ENCODE assay signal across 11 cellular contexts in the genomic region with DNA sequence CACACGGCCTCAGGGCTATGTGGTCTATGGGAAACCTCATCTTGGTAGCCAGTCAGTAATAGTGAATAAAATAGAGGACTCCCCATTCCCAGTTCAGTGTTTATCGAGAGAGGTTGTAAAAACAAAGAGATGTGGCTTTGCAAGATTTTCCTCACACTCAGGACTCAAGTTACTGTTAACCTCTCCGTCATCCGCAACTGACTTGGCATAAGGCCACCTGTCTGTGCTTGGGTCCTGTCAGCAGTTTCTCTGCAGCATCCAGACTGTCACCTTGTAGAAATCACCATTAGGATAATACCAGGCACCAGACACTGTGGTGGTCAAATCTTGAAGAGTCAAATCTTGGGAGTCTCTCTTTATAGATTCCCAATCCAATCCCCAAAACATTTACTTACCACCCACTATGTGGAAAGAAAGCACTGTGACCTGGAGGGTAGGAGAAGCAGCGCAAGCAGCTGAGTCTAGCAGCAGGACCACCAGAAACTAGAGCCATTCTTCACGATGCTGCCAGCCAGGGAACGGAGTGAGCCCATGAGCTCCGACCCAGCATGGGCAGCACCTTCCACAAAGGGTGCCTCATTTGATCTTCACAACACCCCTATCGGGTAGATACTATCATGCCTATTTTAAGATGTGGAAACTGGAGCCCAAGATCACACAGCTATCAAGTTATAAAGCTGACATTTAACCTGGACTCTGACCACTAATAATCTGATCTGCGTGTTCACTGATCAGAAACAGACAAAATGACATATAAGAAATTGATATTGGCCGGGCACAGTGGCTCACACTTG. TPM values are rescaled to one million over a fixed set of nuclear protein-coding genes. Genes with fewer than 3 reads are reported as not detected.
DNase-seq lines count a peak whose midpoint lies in the region; ATAC-seq and TF ChIP-seq lines count a peak whose summit lies in the region.
"Had no signal": no experiment of that assay in that cellular context is flagged by ENCODE, and none has a peak within 500 bp of the region (broad histone marks: within the 10 kb centered on the region; RNA-seq: fewer than 3 reads in every experiment).

No MANE protein-coding gene starts in this region.

- POLR2A ChIA-PET in WTC11 (lab: Charles Lee), result no interaction called here

- no peak for TF ChIP-seq POLR2A in heart left ventricle (IDR thresholded peaks at IDR 0.05)

- H3K36me3 ChIP-seq in heart left ventricle (peaks cover 0 to 16% (median 11%) of the 10 kb centered on the region in 9 donors), skeletal muscle tissue (ENCODE audit: control insufficient read depth in 3 of 3, insufficient read depth in 3 of 3, low read length in 3 of 3) (peaks cover 0 to 13% (median 6%) of the 10 kb centered on the region in 3 donors)

- WGBS in heart left ventricle, 4 donors, result 35 to 46% (median 37%) methylated on average over 11 of the region's 11 CpGs

- TF ChIP-seq CTCF in heart left ventricle (IDR thresholded peaks at IDR 0.05) (no peak), WTC11 (IDR thresholded peaks at IDR 0.05) (no peak)

- DNase-seq in heart left ventricle, result no peak
- DNase-seq in cardiac septum (ENCODE audit: low spot score), result no peak
- no peak for DNase-seq in WTC11 (ENCODE audit: low spot score)
- DNase-seq in activated naive CD4-positive, alpha-beta T cell treated with anti-CD3 and anti-CD28 coated beads for 36 hours, result no peak
- no peak for DNase-seq in NCI-H345 (lab: John Stamatoyannopoulos, UW)
- DNase-seq: NCI-H2227 treated with DMSO at 0.1 percent for 48 hours had no signal

- peaks cover 4% of the 10 kb centered on the region; the same call in 1 of the 2 replicates for H3K4me1 Mint-ChIP-seq in WTC11
- peaks cover 36% of the 10 kb centered on the region for H3K4me1 Mint-ChIP-seq in activated naive CD4-positive, alpha-beta T cell treated with anti-CD3 and anti-CD28 coated beads for 36 hours (ENCODE audit: low read depth)

- H3K4me3 Mint-ChIP-seq in WTC11, result no peak overlapping the region
- no peak overlapping the region for H3K4me3 Mint-ChIP-seq in activated naive CD4-positive, alpha-beta T cell treated with anti-CD3 and anti-CD28 coated beads for 36 hours
- H3K4me3 Mint-ChIP-seq: B cell had no signal

- peak overlapping the region in 2 of 3 donors; percentile 52 to 80 for H3K9ac ChIP-seq in skeletal muscle tissue (ENCODE audit: low read depth in 1 of 3, low read length in 3 of 3)

- H3K36me3 Mint-ChIP-seq in WTC11, result 0 out of 2 replicates have a peak, but pooled peaks cover 4% of the 10 kb centered on the region
- peaks cover 2% of the 10 kb centered on the region for H3K36me3 Mint-ChIP-seq in activated naive CD4-positive, alpha-beta T cell treated with anti-CD3 and anti-CD28 coated beads for 36 hours (ENCODE audit: low read depth)

- H3K27ac ChIP-seq in heart left ventricle (no peak overlapping the region), skeletal muscle tissue (ENCODE audit: low read depth, low read length) (no peak overlapping the region)

- H3K27me3 Mint-ChIP-seq in WTC11 (ENCODE audit: low read depth), result peaks cover 11% of the 10 kb centered on the region
- H3K27me3 Mint-ChIP-seq in activated naive CD4-positive, alpha-beta T cell treated with anti-CD3 and anti-CD28 coated beads for 36 hours (ENCODE audit: low read depth), result peaks cover 16% of the 10 kb centered on the region

- H3K27me3 ChIP-seq in heart left ventricle (peaks cover 0 to 34% (median 14%) of the 10 kb centered on the region in 9 donors), skeletal muscle tissue (ENCODE audit: control insufficient read depth in 3 of 3, insufficient read depth in 3 of 3, low read length in 3 of 3) (peaks cover 7 to 23% (median 11%) of the 10 kb centered on the region in 3 donors)

- H3K4me1 ChIP-seq in heart left ventricle (peaks cover 0 to 3% (median 0%) of the 10 kb centered on the region in 12 donors), skeletal muscle tissue (ENCODE audit: control insufficient read depth in 3 of 3, insufficient read depth in 3 of 3, low read length in 3 of 3) (peaks cover 8 to 12% (median 11%) of the 10 kb centered on the region in 3 donors)

- intact Hi-C loops in heart left ventricle (cut with DNase I) (loop anchor here in 1 of 10 donors (10.0 kb wide), 1 partner anchor 178 kb away; no protein-coding TSS in a partner anchor), cardiac septum (cut with DNase I) (no loop called here)
- intact Hi-C loops in activated naive CD4-positive, alpha-beta T cell treated with anti-CD3 and anti-CD28 coated beads for 36 hours (cut with micrococcal nuclease), result loop anchor here (10.0 kb wide), 2 partner anchors 242 to 922 kb away; a partner anchor contains a TSS

- H3K27ac Mint-ChIP-seq in WTC11, result no peak overlapping the region
- no peak overlapping the region for H3K27ac Mint-ChIP-seq in activated naive CD4-positive, alpha-beta T cell treated with anti-CD3 and anti-CD28 coated beads for 36 hours
- H3K27ac Mint-ChIP-seq: B cell had no signal

- peak in 3 of 4 donors; percentile 16 to 27 (median 24) for ATAC-seq in heart left ventricle
- peak; percentile 1 for ATAC-seq in HG03064 (IDR thresholded peaks at IDR 0.05; ENCODE audit: low read depth, unreplicated experiment)
- ATAC-seq in WTC11, result peak; percentile 13; the same call in 1 of the 2 replicates
- ATAC-seq in HG03457 (IDR thresholded peaks at IDR 0.05; ENCODE audit: unreplicated experiment), result no peak

- CTCF ChIA-PET in WTC11 (lab: Charles Lee), result interaction anchor here (1.0 to 1.4 kb wide), 5 partner anchors 24 to 332 kb away, joined by 3 to 4 read pairs (median 3); no protein-coding TSS in a partner anchor
- CTCF ChIA-PET in activated naive CD4-positive, alpha-beta T cell treated with anti-CD3 and anti-CD28 coated beads for 36 hours (lab: Charles Lee), result interaction anchor here (0.8 to 1.5 kb wide), 6 partner anchors 10 to 174 kb away, joined by 3 to 7 read pairs (median 4); no protein-coding TSS in a partner anchor

- H3K4me3 ChIP-seq in heart left ventricle, result no peak overlapping the region
- H3K4me3 ChIP-seq in skeletal muscle tissue (ENCODE audit: low read length in 3 of 3), result peak overlapping the region; percentile 46 to 73 (median 59)

- H3K9me3 ChIP-seq in heart left ventricle (no peaks in the 10 kb centered on the region), skeletal muscle tissue (ENCODE audit: control insufficient read depth in 3 of 3, low read length in 3 of 3) (no peaks in the 10 kb centered on the region)

- H3K9me3 Mint-ChIP-seq in WTC11, result no peaks in the 10 kb centered on the region
- H3K9me3 Mint-ChIP-seq in activated naive CD4-positive, alpha-beta T cell treated with anti-CD3 and anti-CD28 coated beads for 36 hours, result no peaks in the 10 kb centered on the region

TF ChIP-seq in WTC11, 78 proteins besides CTCF, POLR2A, EP300 and RAD21 (continues in another document):
- no peak for TF ChIP-seq FOXP1 (CRISPR knock-in tag; IDR thresholded peaks at IDR 0.05; ENCODE audit: borderline replicate concordance)
- no peak for TF ChIP-seq ATF1 (CRISPR knock-in tag; IDR thresholded peaks at IDR 0.05)
- TF ChIP-seq JUN (CRISPR knock-in tag; IDR thresholded peaks at IDR 0.05), result no peak
- no peak for TF ChIP-seq ZNF671 (CRISPR knock-in tag; IDR thresholded peaks at IDR 0.05)
- TF ChIP-seq, protein P1, sequence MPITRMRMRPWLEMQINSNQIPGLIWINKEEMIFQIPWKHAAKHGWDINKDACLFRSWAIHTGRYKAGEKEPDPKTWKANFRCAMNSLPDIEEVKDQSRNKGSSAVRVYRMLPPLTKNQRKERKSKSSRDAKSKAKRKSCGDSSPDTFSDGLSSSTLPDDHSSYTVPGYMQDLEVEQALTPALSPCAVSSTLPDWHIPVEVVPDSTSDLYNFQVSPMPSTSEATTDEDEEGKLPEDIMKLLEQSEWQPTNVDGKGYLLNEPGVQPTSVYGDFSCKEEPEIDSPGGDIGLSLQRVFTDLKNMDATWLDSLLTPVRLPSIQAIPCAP (CRISPR knock-in tag; IDR thresholded peaks at IDR 0.05), result no peak
- TF ChIP-seq JAZF1 (CRISPR knock-in tag; IDR thresholded peaks at IDR 0.05), result no peak
- TF ChIP-seq, protein P2, sequence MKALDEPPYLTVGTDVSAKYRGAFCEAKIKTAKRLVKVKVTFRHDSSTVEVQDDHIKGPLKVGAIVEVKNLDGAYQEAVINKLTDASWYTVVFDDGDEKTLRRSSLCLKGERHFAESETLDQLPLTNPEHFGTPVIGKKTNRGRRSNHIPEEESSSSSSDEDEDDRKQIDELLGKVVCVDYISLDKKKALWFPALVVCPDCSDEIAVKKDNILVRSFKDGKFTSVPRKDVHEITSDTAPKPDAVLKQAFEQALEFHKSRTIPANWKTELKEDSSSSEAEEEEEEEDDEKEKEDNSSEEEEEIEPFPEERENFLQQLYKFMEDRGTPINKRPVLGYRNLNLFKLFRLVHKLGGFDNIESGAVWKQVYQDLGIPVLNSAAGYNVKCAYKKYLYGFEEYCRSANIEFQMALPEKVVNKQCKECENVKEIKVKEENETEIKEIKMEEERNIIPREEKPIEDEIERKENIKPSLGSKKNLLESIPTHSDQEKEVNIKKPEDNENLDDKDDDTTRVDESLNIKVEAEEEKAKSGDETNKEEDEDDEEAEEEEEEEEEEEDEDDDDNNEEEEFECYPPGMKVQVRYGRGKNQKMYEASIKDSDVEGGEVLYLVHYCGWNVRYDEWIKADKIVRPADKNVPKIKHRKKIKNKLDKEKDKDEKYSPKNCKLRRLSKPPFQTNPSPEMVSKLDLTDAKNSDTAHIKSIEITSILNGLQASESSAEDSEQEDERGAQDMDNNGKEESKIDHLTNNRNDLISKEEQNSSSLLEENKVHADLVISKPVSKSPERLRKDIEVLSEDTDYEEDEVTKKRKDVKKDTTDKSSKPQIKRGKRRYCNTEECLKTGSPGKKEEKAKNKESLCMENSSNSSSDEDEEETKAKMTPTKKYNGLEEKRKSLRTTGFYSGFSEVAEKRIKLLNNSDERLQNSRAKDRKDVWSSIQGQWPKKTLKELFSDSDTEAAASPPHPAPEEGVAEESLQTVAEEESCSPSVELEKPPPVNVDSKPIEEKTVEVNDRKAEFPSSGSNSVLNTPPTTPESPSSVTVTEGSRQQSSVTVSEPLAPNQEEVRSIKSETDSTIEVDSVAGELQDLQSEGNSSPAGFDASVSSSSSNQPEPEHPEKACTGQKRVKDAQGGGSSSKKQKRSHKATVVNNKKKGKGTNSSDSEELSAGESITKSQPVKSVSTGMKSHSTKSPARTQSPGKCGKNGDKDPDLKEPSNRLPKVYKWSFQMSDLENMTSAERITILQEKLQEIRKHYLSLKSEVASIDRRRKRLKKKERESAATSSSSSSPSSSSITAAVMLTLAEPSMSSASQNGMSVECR (CRISPR knock-in tag; IDR thresholded peaks at IDR 0.05; ENCODE audit: borderline replicate concordance), result no peak

RNA-seq across cellular contexts. Expression of a gene that starts 5.6 kb away (rescaled TPM):
- total RNA-seq in heart left ventricle, result not detected
- not detected for polyA plus RNA-seq in heart left ventricle
- not detected for total RNA-seq in cardiac septum
- total RNA-seq in WTC11 (2021), result 0.14 to 0.16 TPM in 2 of 3 replicates, not detected in the other
- total RNA-seq in skeletal muscle tissue, result not detected
- not detected for total RNA-seq in activated naive CD4-positive, alpha-beta T cell treated with anti-CD3 and anti-CD28 coated beads for 36 hours
- total RNA-seq: T-helper 2 cell treated with Interferon-gamma antibody and Interleukin-4, amounts not matched to agents 100 ng/mL and 5 ng/mL, for 36 hours had no signal

RNA-seq across cellular contexts. Expression of a gene that starts 27.5 kb away (rescaled TPM):
- total RNA-seq in heart left ventricle (under 1 TPM in 5 of 9 donors, not detected in 4; 0.07 to 0.43 (median 0.16) TPM), cardiac septum (0.27 TPM), WTC11 (2021) (41.2 to 47.9 TPM (median 47.6 TPM) in 3 replicates), skeletal muscle tissue (0.52 TPM)
- polyA plus RNA-seq in heart left ventricle, result under 1 TPM; 0.07 to 0.11 TPM
- total RNA-seq in activated naive CD4-positive, alpha-beta T cell treated with anti-CD3 and anti-CD28 coated beads for 36 hours, result not detected
- total RNA-seq: T-helper 2 cell treated with Interferon-gamma antibody and Interleukin-4, amounts not matched to agents 100 ng/mL and 5 ng/mL, for 36 hours had no signal

Comparison
In these comparisons a context has a peak if more than half of its experiments do, and no peak if none do; other contexts are left out.
1. H3K4me3 ChIP-seq: peak in skeletal muscle tissue (3 of 3); none in heart left ventricle (0 of 12).
2. RNA of a gene that starts 27.5 kb away (total RNA-seq): 41.2 to 47.9 TPM in WTC11; 0.52 TPM in skeletal muscle tissue (single experiment), 0.27 TPM in cardiac septum (single experiment), 0.07 to 0.43 TPM in heart left ventricle and not detected in activated naive CD4-positive, alpha-beta T cell treated with anti-CD3 and anti-CD28 coated beads for 36 hours; every median in the first group is over 10 times any median in the second.